ENCODE assay signal across 1 cellular context in the genomic region with DNA sequence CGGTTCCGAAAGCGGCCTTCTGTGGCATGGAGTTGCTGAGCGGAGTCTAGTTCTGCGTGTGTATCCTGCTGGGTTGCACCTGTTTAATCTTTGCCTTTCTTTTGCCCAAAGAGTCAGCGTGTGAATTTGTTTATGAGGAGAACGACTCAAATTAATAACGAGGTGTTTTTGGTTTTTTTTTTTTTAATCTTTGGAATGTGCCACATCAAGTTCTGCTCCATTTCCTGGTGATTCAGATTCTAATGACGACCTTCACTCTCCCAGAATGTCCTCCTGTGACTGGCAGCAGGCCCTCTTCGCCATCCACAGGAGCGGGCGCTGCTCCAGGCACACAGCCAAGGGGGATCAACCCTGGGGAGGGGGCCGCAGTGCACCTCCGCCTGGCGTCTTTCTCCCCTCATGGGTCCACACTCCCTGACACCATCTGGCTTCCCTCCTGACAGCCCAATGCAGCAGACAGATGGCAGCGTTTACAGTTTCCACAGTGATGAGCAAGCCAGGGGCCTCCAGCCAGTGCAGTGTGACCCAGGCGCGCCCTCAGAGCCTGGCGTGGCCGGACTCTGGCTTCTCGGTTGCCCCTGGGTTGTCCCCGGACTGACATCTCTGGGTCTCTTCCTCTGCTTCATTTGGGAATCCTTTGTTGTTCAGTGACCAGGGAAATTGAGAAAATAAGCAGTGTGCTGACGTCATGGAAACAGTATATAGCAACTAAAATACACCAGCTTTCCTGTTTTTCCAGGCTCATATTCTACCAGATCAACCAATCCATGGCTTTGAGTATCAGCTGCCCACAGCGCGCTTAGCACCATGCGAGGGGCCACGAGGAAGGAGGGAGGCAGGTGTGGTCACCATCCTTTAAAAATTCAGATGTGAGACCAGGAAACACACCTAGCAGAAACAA.
TF ChIP-seq lines count a peak whose summit lies in the region.

No MANE protein-coding gene starts in this region.

TF ChIP-seq in H1, 55 proteins besides CTCF, POLR2A, EP300 and RAD21 (continued from another document):
- TF ChIP-seq, protein P1, sequence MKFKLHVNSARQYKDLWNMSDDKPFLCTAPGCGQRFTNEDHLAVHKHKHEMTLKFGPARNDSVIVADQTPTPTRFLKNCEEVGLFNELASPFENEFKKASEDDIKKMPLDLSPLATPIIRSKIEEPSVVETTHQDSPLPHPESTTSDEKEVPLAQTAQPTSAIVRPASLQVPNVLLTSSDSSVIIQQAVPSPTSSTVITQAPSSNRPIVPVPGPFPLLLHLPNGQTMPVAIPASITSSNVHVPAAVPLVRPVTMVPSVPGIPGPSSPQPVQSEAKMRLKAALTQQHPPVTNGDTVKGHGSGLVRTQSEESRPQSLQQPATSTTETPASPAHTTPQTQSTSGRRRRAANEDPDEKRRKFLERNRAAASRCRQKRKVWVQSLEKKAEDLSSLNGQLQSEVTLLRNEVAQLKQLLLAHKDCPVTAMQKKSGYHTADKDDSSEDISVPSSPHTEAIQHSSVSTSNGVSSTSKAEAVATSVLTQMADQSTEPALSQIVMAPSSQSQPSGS (IDR thresholded peaks at IDR 0.05; ENCODE audit: low read length) = no peak
- TF ChIP-seq CTBP2 (IDR thresholded peaks at IDR 0.05; ENCODE audit: borderline replicate concordance, insufficient read depth, insufficient read length, low read length) (no peak), HDAC2 (IDR thresholded peaks at IDR 0.05; ENCODE audit: borderline replicate concordance in 1 of 2, low read depth in 2 of 2, low read length in 2 of 2) (no peak), MAFK (IDR thresholded peaks at IDR 0.05; ENCODE audit: low read depth, low read length) (no peak), POU5F1 (IDR thresholded peaks at IDR 0.05; ENCODE audit: low read depth, low read length) (no peak), EGR1 (IDR thresholded peaks at IDR 0.05; ENCODE audit: borderline replicate concordance, low read depth, low read length) (no peak), CHD1 (IDR thresholded peaks at IDR 0.05; ENCODE audit: low read depth, low read length) (no peak), RXRA (IDR thresholded peaks at IDR 0.05; ENCODE audit: insufficient read depth, low read depth, low read length) (no peak), SIX5 (IDR thresholded peaks at IDR 0.05; ENCODE audit: low read depth, low read length) (no peak), CHD2 (IDR thresholded peaks at IDR 0.05; ENCODE audit: low read length) (no peak), KDM4A (IDR thresholded peaks at IDR 0.05; ENCODE audit: low read depth, low read length, severe bottlenecking) (no peak), SP1 (IDR thresholded peaks at IDR 0.05; ENCODE audit: low read depth, low read length) (no peak)
- TF ChIP-seq, protein P2, sequence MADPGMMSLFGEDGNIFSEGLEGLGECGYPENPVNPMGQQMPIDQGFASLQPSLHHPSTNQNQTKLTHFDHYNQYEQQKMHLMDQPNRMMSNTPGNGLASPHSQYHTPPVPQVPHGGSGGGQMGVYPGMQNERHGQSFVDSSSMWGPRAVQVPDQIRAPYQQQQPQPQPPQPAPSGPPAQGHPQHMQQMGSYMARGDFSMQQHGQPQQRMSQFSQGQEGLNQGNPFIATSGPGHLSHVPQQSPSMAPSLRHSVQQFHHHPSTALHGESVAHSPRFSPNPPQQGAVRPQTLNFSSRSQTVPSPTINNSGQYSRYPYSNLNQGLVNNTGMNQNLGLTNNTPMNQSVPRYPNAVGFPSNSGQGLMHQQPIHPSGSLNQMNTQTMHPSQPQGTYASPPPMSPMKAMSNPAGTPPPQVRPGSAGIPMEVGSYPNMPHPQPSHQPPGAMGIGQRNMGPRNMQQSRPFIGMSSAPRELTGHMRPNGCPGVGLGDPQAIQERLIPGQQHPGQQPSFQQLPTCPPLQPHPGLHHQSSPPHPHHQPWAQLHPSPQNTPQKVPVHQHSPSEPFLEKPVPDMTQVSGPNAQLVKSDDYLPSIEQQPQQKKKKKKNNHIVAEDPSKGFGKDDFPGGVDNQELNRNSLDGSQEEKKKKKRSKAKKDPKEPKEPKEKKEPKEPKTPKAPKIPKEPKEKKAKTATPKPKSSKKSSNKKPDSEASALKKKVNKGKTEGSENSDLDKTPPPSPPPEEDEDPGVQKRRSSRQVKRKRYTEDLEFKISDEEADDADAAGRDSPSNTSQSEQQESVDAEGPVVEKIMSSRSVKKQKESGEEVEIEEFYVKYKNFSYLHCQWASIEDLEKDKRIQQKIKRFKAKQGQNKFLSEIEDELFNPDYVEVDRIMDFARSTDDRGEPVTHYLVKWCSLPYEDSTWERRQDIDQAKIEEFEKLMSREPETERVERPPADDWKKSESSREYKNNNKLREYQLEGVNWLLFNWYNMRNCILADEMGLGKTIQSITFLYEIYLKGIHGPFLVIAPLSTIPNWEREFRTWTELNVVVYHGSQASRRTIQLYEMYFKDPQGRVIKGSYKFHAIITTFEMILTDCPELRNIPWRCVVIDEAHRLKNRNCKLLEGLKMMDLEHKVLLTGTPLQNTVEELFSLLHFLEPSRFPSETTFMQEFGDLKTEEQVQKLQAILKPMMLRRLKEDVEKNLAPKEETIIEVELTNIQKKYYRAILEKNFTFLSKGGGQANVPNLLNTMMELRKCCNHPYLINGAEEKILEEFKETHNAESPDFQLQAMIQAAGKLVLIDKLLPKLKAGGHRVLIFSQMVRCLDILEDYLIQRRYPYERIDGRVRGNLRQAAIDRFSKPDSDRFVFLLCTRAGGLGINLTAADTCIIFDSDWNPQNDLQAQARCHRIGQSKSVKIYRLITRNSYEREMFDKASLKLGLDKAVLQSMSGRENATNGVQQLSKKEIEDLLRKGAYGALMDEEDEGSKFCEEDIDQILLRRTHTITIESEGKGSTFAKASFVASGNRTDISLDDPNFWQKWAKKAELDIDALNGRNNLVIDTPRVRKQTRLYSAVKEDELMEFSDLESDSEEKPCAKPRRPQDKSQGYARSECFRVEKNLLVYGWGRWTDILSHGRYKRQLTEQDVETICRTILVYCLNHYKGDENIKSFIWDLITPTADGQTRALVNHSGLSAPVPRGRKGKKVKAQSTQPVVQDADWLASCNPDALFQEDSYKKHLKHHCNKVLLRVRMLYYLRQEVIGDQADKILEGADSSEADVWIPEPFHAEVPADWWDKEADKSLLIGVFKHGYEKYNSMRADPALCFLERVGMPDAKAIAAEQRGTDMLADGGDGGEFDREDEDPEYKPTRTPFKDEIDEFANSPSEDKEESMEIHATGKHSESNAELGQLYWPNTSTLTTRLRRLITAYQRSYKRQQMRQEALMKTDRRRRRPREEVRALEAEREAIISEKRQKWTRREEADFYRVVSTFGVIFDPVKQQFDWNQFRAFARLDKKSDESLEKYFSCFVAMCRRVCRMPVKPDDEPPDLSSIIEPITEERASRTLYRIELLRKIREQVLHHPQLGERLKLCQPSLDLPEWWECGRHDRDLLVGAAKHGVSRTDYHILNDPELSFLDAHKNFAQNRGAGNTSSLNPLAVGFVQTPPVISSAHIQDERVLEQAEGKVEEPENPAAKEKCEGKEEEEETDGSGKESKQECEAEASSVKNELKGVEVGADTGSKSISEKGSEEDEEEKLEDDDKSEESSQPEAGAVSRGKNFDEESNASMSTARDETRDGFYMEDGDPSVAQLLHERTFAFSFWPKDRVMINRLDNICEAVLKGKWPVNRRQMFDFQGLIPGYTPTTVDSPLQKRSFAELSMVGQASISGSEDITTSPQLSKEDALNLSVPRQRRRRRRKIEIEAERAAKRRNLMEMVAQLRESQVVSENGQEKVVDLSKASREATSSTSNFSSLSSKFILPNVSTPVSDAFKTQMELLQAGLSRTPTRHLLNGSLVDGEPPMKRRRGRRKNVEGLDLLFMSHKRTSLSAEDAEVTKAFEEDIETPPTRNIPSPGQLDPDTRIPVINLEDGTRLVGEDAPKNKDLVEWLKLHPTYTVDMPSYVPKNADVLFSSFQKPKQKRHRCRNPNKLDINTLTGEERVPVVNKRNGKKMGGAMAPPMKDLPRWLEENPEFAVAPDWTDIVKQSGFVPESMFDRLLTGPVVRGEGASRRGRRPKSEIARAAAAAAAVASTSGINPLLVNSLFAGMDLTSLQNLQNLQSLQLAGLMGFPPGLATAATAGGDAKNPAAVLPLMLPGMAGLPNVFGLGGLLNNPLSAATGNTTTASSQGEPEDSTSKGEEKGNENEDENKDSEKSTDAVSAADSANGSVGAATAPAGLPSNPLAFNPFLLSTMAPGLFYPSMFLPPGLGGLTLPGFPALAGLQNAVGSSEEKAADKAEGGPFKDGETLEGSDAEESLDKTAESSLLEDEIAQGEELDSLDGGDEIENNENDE (IDR thresholded peaks at IDR 0.05; ENCODE audit: insufficient replicate concordance, low read length) = no peak
